ENCODE assay signal across 8 cellular contexts in genomic region chr6:32796848-32797776, GRCh38. TPM values are rescaled to one million over a fixed set of nuclear protein-coding genes. Genes with fewer than 3 reads are reported as not detected.
A peak's percentile ranks its signal among the peaks of the same experiment; 100 is the strongest.
DNase-seq lines count a peak whose midpoint lies in the region; ATAC-seq and TF ChIP-seq lines count a peak whose summit lies in the region.

No MANE protein-coding gene starts in this region.

- intact Hi-C loops in left colon (cut with DNase I, micrococcal nuclease), result loop anchor here (2.0 to 10.0 kb wide), 2 partner anchors 380 to 382 kb away; no protein-coding TSS in a partner anchor

- ATAC-seq in left colon (peak; percentile 63), GM21367 (IDR thresholded peaks at IDR 0.05; ENCODE audit: unreplicated experiment) (no peak)

- TF ChIP-seq CTCF in choroid plexus epithelial cell (conservative IDR thresholded peaks at IDR 0.05; ENCODE audit: low read depth, low read length), result peak; percentile 87

- peak overlapping the region; percentile 23 for H3K4me3 ChIP-seq in choroid plexus epithelial cell (ENCODE audit: low read depth, low read length)

- DNase-seq in SHP77 (lab: John Stamatoyannopoulos, UW) (peak; percentile 15 to 56), SHP77 treated with DMSO at 0.1 percent for 48 hours (lab: John Stamatoyannopoulos, UW) (no peak), NCI-H2029 treated with DMSO at 0.1 percent for 48 hours (lab: John Stamatoyannopoulos, UW) (peak; percentile 14), choroid plexus epithelial cell (ENCODE audit: low read depth) (peak; percentile 71), left colon (peak; percentile 36 to 84)
- peak; percentile 75 to 84 for DNase-seq in activated CD4-positive, alpha-beta T cell treated with anti-CD3 and anti-CD28 coated beads for 24 hours (ENCODE audit: low read depth in 2 of 2)
- peak; percentile 67 for DNase-seq in stimulated activated CD4-positive, alpha-beta T cell treated with anti-CD3 and anti-CD28 coated beads, Interleukin-1b, Interleukin-23, amount 100 ng/mL, for 48 hours

RNA-seq across cellular contexts. Expression of gene HLA-DOB, which starts 19.7 kb away (rescaled TPM):
- 1 to 10 TPM in 1 of 2 donors, under 1 TPM in 1; 0.64 to 1.7 TPM for total RNA-seq in left colon

RNA-seq across cellular contexts. Expression of gene HLA-DQB2, which starts 33.8 kb away (rescaled TPM):
- total RNA-seq in left colon, result under 1 TPM; 0.58 to 0.95 TPM

RNA-seq across cellular contexts. Expression of gene TAP2, which starts 41.4 kb away (rescaled TPM):
- total RNA-seq in left colon, result 100 to 1,000 TPM in 1 of 2 donors, 10 to 100 TPM in 1; 38.9 to 109 TPM

RNA-seq across cellular contexts. Expression of gene PSMB8, which starts 46.7 kb away (rescaled TPM):
- total RNA-seq in left colon, result 100 to 1,000 TPM; 110 to 168 TPM

RNA-seq across cellular contexts. Expression of gene HLA-DQA2, which starts 55.9 kb away (rescaled TPM):
- 1 to 10 TPM in 1 of 2 donors, not detected in 1; 1.2 TPM for total RNA-seq in left colon
